9 cellular contexts compared by ENCODE assay signal in the genomic region with DNA sequence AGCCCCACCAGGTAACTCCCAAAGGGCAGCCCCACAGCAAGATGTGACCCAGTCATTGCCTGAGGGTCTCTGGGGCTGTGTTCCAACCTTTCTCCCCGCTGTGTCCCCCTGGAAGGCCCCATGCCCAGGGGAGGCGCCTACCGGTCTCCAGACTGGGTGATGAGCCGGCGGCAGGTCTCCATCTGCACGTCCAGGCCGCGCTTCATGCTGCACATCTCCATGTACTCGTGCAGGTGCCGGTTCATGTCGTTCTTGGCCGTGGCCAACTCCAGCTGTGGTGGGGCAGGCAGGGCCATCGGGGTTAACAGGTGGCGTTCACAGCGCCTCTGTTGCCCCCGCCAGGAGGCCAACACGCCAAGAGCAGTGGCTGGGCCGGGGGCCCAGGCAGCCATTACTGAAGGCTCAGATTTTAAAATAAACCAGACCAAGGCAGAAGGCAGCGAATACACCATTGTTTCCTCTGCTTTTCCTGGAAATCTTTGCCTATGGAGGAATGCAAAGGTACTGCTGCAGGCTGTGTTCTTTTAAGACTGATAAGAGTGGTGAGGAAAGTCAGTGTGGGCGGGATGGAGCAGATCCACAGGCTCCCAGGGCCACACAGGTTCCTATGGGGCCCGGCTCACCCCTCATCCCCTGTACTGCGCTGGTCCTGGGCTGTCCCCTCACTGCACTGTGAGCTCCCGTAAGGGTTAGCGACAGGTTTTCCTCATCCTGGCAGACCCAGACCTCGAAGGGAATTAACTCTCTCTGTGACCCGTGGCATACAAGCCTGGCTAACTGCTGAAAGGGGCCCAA. TPM values are rescaled to one million over a fixed set of nuclear protein-coding genes. Genes with fewer than 3 reads are reported as not detected.
DNase-seq lines count a peak whose midpoint lies in the region; ATAC-seq and TF ChIP-seq lines count a peak whose summit lies in the region.
"Had no signal": no experiment of that assay in that cellular context is flagged by ENCODE, and none has a peak within 500 bp of the region (broad histone marks: within the 10 kb centered on the region; RNA-seq: fewer than 3 reads in every experiment).

No MANE protein-coding gene starts in this region.

- no peaks in the 10 kb centered on the region for H3K9me2 ChIP-seq in PC-9 (ENCODE audit: insufficient read depth)

- H2AFZ ChIP-seq in PC-9: no peak overlapping the region
- no peak overlapping the region for H2AFZ ChIP-seq in fibroblast of lung (ENCODE audit: low read length)

- no TSS peak for BruUV-seq in PC-9 (replicated peaks; lab: Mats Ljungman, UMichigan)

- H3K9me3 ChIP-seq in CD4-positive, alpha-beta memory T cell (ENCODE audit: control insufficient read depth in 1 of 2, low read length in 2 of 2): no peaks in the 10 kb centered on the region
- H3K9me3 ChIP-seq in PC-9 (ENCODE audit: insufficient read depth, low read depth) (no peaks in the 10 kb centered on the region), fibroblast of lung (ENCODE audit: control insufficient read depth, insufficient read depth, low read depth, low read length) (no peaks in the 10 kb centered on the region), prostate gland (no peaks in the 10 kb centered on the region)

- no peak overlapping the region for H3K27ac ChIP-seq in CD4-positive, alpha-beta memory T cell (ENCODE audit: low read depth, low read length)
- H3K27ac ChIP-seq in PC-9 (peak overlapping the region; percentile 52; the same call in 1 of the 2 replicates), fibroblast of lung (ENCODE audit: insufficient read depth, low read length) (peak overlapping the region; percentile 81), prostate gland (peak overlapping the region; percentile 63 to 66)

- H3K4me2 ChIP-seq in PC-9 (no peak overlapping the region), fibroblast of lung (ENCODE audit: extremely low read depth, insufficient read depth, low read length) (no peak overlapping the region)

- WGBS in prostate gland: 88% methylated on average over 26 of the region's 26 CpGs

- H3K9ac ChIP-seq in fibroblast of lung (ENCODE audit: insufficient read depth, low read length): no peak overlapping the region

- H3F3A ChIP-seq in PC-9 (ENCODE audit: insufficient read depth, low read depth): peaks cover 50% of the 10 kb centered on the region

- H3K4me1 ChIP-seq in CD4-positive, alpha-beta memory T cell (ENCODE audit: insufficient read depth, low read length): peaks cover 58% of the 10 kb centered on the region
- H3K4me1 ChIP-seq in PC-9 (replicated peaks; ENCODE audit: insufficient read depth) (peaks cover 23% of the 10 kb centered on the region), fibroblast of lung (ENCODE audit: control insufficient read depth, extremely low read depth, insufficient read depth, low read length) (peaks cover 15% of the 10 kb centered on the region), prostate gland (replicated peaks) (no peaks in the 10 kb centered on the region)

- no peak for ATAC-seq in HG03280 (IDR thresholded peaks at IDR 0.05; ENCODE audit: unreplicated experiment)

- H3K27ac Mint-ChIP-seq in CD4-positive, alpha-beta memory T cell: peak overlapping the region; percentile 34 to 89 (median 83)

- DNase-seq in CD4-positive, alpha-beta memory T cell: no peak
- DNase-seq in PC-9 (no peak), fibroblast of lung (ENCODE audit: low read depth in 2 of 2) (no peak), prostate gland (ENCODE audit: low spot score) (no peak), SKM-1 (lab: John Stamatoyannopoulos, UW; ENCODE audit: unreplicated experiment) (no peak), NCI-H226 (no peak)
- DNase-seq in central memory CD4-positive, alpha-beta T cell: no peak
- DNase-seq: NCI-H748 treated with DMSO at 0.1 percent for 48 hours had no signal

- peaks cover 28% of the 10 kb centered on the region for H3K36me3 ChIP-seq in CD4-positive, alpha-beta memory T cell (ENCODE audit: insufficient read depth, low read length)
- H3K36me3 ChIP-seq in PC-9 (ENCODE audit: low read depth): peaks cover 22% of the 10 kb centered on the region
- peaks cover 31% of the 10 kb centered on the region for H3K36me3 ChIP-seq in fibroblast of lung (ENCODE audit: control insufficient read depth, insufficient read depth, low read length)
- no peaks in the 10 kb centered on the region for H3K36me3 ChIP-seq in prostate gland

- peaks cover 28 to 49% (median 41%) of the 10 kb centered on the region in 4 donors for H3K4me1 Mint-ChIP-seq in CD4-positive, alpha-beta memory T cell

- CTCF ChIA-PET in CD4-positive, alpha-beta memory T cell (lab: Charles Lee; ENCODE audit: partially characterized antibody): interaction anchor here (0.9 to 8.0 kb wide), 6 partner anchors 11 to 116 kb away, joined by 3 to 162 read pairs (median 86); a partner anchor contains a TSS
- CTCF ChIA-PET in PC-9 (lab: Charles Lee): interaction anchor here (0.5 to 0.6 kb wide), 2 partner anchors 12 to 28 kb away, joined by 3 to 6 read pairs; no protein-coding TSS in a partner anchor

- no peak for TF ChIP-seq POLR2A in prostate gland (IDR thresholded peaks at IDR 0.05)

- no peaks in the 10 kb centered on the region for H3K27me3 ChIP-seq in CD4-positive, alpha-beta memory T cell (ENCODE audit: insufficient read depth, low read length)
- H3K27me3 ChIP-seq in PC-9 (ENCODE audit: insufficient read depth, low read depth) (no peaks in the 10 kb centered on the region), fibroblast of lung (ENCODE audit: control insufficient read depth, insufficient read depth, low read length) (no peaks in the 10 kb centered on the region), prostate gland (replicated peaks; ENCODE audit: insufficient read depth) (no peaks in the 10 kb centered on the region)

- POLR2A ChIA-PET in CD4-positive, alpha-beta memory T cell (lab: Charles Lee; ENCODE audit: partially characterized antibody): interaction anchor here (1.3 to 10.4 kb wide), 3 partner anchors 8 to 90 kb away, joined by 4 to 237 read pairs (median 78); a partner anchor contains a TSS
- POLR2A ChIA-PET in PC-9 (lab: Charles Lee; ENCODE audit: unreplicated experiment): interaction anchor here (0.7 kb wide), 3 partner anchors 9 to 262 kb away, joined by 3 to 5 read pairs (median 5); no protein-coding TSS in a partner anchor

- no peak for TF ChIP-seq CTCF in PC-9 (conservative IDR thresholded peaks at IDR 0.05)
- TF ChIP-seq CTCF in fibroblast of lung (conservative IDR thresholded peaks at IDR 0.05 in 1 of 2, IDR thresholded peaks at IDR 0.05 in 1 of 2; ENCODE audit: low read depth in 1 of 2, low read length in 2 of 2): no peak
- no peak for TF ChIP-seq CTCF in prostate gland (IDR thresholded peaks at IDR 0.05)

- no peaks in the 10 kb centered on the region for H3K27me3 Mint-ChIP-seq in CD4-positive, alpha-beta memory T cell

- H3K79me2 ChIP-seq in PC-9 (ENCODE audit: low read depth) (peaks cover 11% of the 10 kb centered on the region), fibroblast of lung (ENCODE audit: control insufficient read depth, insufficient read depth, low read length) (peaks cover 36% of the 10 kb centered on the region)

- intact Hi-C loops in CD4-positive, alpha-beta memory T cell (cut with micrococcal nuclease): no loop called here
- intact Hi-C loops in PC-9 (cut with micrococcal nuclease; ENCODE audit: unreplicated experiment) (no loop called here), prostate gland (cut with DNase I) (no loop called here)

- H4K20me1 ChIP-seq in PC-9 (ENCODE audit: insufficient read depth): peaks cover 27% of the 10 kb centered on the region
- no peaks in the 10 kb centered on the region for H4K20me1 ChIP-seq in fibroblast of lung (ENCODE audit: control insufficient read depth, extremely low read depth, insufficient read depth, low read length)

- no peak overlapping the region for H3K4me3 ChIP-seq in CD4-positive, alpha-beta memory T cell (ENCODE audit: low read length in 2 of 2)
- H3K4me3 ChIP-seq in PC-9 (no peak overlapping the region), fibroblast of lung (replicated peaks in 1 of 4; ENCODE audit: control extremely low read depth in 1 of 4, insufficient read depth in 1 of 4, low read depth in 3 of 4, low read length in 4 of 4) (no peak overlapping the region), prostate gland (no peak overlapping the region)

- peaks cover 32 to 51% of the 10 kb centered on the region in 2 donors for H3K36me3 Mint-ChIP-seq in CD4-positive, alpha-beta memory T cell

- H3K4me3 Mint-ChIP-seq in CD4-positive, alpha-beta memory T cell: peak overlapping the region in 1 of 8 donors; percentile 18

- H3K9me3 Mint-ChIP-seq in CD4-positive, alpha-beta memory T cell: no peaks in the 10 kb centered on the region

RNA-seq across cellular contexts. Expression of a gene that starts 7.3 kb away (rescaled TPM):
- 100 to 1,000 TPM; 474 to 495 TPM for total RNA-seq in CD4-positive, alpha-beta memory T cell
- 1,000 to 10,000 TPM; 1,831 to 2,185 TPM for polyA plus RNA-seq in CD4-positive, alpha-beta memory T cell
- 6,143 and 8,169 TPM in 2 replicates for total RNA-seq in PC-9 (2021)
- total RNA-seq in fibroblast of lung: 4,386 and 6,255 TPM in 2 replicates
- 8,983 and 11,838 TPM in 2 replicates for polyA plus RNA-seq in fibroblast of lung
- polyA plus RNA-seq in fibroblast of lung (2012): 8,065 and 9,561 TPM in 2 replicates
- 22,076 and 22,226 TPM in 2 replicates for polyA minus RNA-seq in fibroblast of lung (ENCODE audit: low replicate concordance)
- total RNA-seq in prostate gland: 1,000 to 10,000 TPM; 1,469 to 2,105 TPM

RNA-seq across cellular contexts. Expression of a gene that starts 14.3 kb away (rescaled TPM):
- total RNA-seq in CD4-positive, alpha-beta memory T cell: 10 to 100 TPM; 58.7 to 60.4 TPM
- polyA plus RNA-seq in CD4-positive, alpha-beta memory T cell: 10 to 100 TPM in 1 of 2 donors, 1 to 10 TPM in 1; 3.7 to 12.5 TPM
- 0.65 and 0.70 TPM in 2 replicates for total RNA-seq in PC-9 (2021)
- 8.2 and 16.8 TPM in 2 replicates for total RNA-seq in fibroblast of lung
- 21.7 and 26.9 TPM in 2 replicates for polyA plus RNA-seq in fibroblast of lung
- 23.6 and 25.6 TPM in 2 replicates for polyA plus RNA-seq in fibroblast of lung (2012)
- polyA minus RNA-seq in fibroblast of lung (ENCODE audit: low replicate concordance): 18.8 and 22.0 TPM in 2 replicates
- total RNA-seq in prostate gland: 10 to 100 TPM in 1 of 2 donors, 1 to 10 TPM in 1; 4.8 to 22.9 TPM

RNA-seq across cellular contexts. Expression of a gene that starts 26.5 kb away (rescaled TPM):
- 10 to 100 TPM; 87.6 to 87.7 TPM for total RNA-seq in CD4-positive, alpha-beta memory T cell
- polyA plus RNA-seq in CD4-positive, alpha-beta memory T cell: 10 to 100 TPM; 15.5 to 43.2 TPM
- total RNA-seq in PC-9 (2021): 97.5 and 101 TPM in 2 replicates
- total RNA-seq in fibroblast of lung: 11.7 and 13.9 TPM in 2 replicates
- 26.1 and 47.8 TPM in 2 replicates for polyA plus RNA-seq in fibroblast of lung
- 18.6 and 34.5 TPM in 2 replicates for polyA plus RNA-seq in fibroblast of lung (2012)
- 77.1 and 94.1 TPM in 2 replicates for polyA minus RNA-seq in fibroblast of lung (ENCODE audit: low replicate concordance)
- total RNA-seq in prostate gland: 10 to 100 TPM; 14.5 to 42.9 TPM

RNA-seq across cellular contexts. Expression of a gene that starts 47.7 kb away (rescaled TPM):
- total RNA-seq in CD4-positive, alpha-beta memory T cell: 10 to 100 TPM; 38.1 to 39.8 TPM
- 10 to 100 TPM; 15.7 to 29.0 TPM for polyA plus RNA-seq in CD4-positive, alpha-beta memory T cell
- 220 and 266 TPM in 2 replicates for total RNA-seq in PC-9 (2021)
- total RNA-seq in fibroblast of lung: 18.7 and 42.3 TPM in 2 replicates
- polyA plus RNA-seq in fibroblast of lung: 17.2 and 50.9 TPM in 2 replicates
- polyA plus RNA-seq in fibroblast of lung (2012): 16.7 and 45.5 TPM in 2 replicates
- 32.1 and 176 TPM in 2 replicates for polyA minus RNA-seq in fibroblast of lung (ENCODE audit: low replicate concordance)
- total RNA-seq in prostate gland: 10 to 100 TPM; 86.7 to 99.0 TPM

RNA-seq across cellular contexts. Expression of a gene that starts 48.5 kb away (rescaled TPM):
- total RNA-seq in CD4-positive, alpha-beta memory T cell: 10 to 100 TPM; 85.1 to 89.2 TPM
- polyA plus RNA-seq in CD4-positive, alpha-beta memory T cell: 100 to 1,000 TPM; 199 to 205 TPM
- 432 and 456 TPM in 2 replicates for total RNA-seq in PC-9 (2021)
- 118 and 142 TPM in 2 replicates for total RNA-seq in fibroblast of lung
- 120 and 166 TPM in 2 replicates for polyA plus RNA-seq in fibroblast of lung
- polyA plus RNA-seq in fibroblast of lung (2012): 242 and 298 TPM in 2 replicates
- 10.5 and 16.3 TPM in 2 replicates for polyA minus RNA-seq in fibroblast of lung (ENCODE audit: low replicate concordance)
- total RNA-seq in prostate gland: 10 to 100 TPM; 70.3 to 80.2 TPM
